1 cellular context compared by ENCODE assay signal in the genomic region with DNA sequence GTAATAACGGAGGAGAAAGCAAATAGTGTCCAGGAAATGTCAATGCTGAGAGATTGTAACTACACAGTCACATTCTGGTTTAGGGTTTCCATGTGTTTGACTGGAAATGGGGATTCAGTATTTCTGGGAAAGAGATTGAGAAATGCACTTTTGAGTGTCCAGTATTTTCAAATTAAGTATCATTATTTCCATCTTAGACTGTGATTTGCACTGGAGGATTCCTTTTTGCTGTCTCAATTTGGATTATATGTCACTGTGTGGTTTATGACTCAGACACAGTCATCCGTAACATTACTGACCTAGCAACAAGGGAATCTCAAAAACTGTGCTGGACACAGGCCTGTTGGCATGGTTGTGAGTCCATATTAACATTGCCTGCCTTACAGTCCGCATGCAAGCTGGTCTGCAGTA.
TF ChIP-seq lines count a peak whose summit lies in the region.

No MANE protein-coding gene starts in this region.

TF ChIP-seq in HepG2, 621 proteins besides CTCF, POLR2A, EP300 and RAD21 (continued from another document):
- TF ChIP-seq, protein P1, sequence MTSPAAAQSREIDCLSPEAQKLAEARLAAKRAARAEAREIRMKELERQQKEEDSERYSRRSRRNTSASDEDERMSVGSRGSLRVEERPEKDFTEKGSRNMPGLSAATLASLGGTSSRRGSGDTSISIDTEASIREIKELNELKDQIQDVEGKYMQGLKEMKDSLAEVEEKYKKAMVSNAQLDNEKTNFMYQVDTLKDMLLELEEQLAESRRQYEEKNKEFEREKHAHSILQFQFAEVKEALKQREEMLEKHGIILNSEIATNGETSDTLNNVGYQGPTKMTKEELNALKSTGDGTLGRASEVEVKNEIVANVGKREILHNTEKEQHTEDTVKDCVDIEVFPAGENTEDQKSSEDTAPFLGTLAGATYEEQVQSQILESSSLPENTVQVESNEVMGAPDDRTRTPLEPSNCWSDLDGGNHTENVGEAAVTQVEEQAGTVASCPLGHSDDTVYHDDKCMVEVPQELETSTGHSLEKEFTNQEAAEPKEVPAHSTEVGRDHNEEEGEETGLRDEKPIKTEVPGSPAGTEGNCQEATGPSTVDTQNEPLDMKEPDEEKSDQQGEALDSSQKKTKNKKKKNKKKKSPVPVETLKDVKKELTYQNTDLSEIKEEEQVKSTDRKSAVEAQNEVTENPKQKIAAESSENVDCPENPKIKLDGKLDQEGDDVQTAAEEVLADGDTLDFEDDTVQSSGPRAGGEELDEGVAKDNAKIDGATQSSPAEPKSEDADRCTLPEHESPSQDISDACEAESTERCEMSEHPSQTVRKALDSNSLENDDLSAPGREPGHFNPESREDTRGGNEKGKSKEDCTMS (CRISPR knock-in tag; conservative IDR thresholded peaks at IDR 0.05) = no peak
